In genomic region chr7:45033261-45033930, GRCh38 we compare ENCODE assay signal across 9 cellular contexts. TPM values are rescaled to one million over a fixed set of nuclear protein-coding genes. Genes with fewer than 3 reads are reported as not detected.
A peak's percentile ranks its signal among the peaks of the same experiment; 100 is the strongest.
DNase-seq lines count a peak whose midpoint lies in the region; ATAC-seq and TF ChIP-seq lines count a peak whose summit lies in the region.
"Had no signal": no experiment of that assay in that cellular context is flagged by ENCODE, and none has a peak within 500 bp of the region (broad histone marks: within the 10 kb centered on the region; RNA-seq: fewer than 3 reads in every experiment).

No MANE protein-coding gene starts in this region.

- no TSS peak for BruUV-seq in PC-9 (replicated peaks; lab: Mats Ljungman, UMichigan)

- H3K4me1 Mint-ChIP-seq in activated naive CD4-positive, alpha-beta T cell treated with anti-CD3 and anti-CD28 coated beads for 36 hours (ENCODE audit: low read depth), result peaks cover 79% of the 10 kb centered on the region
- H3K4me1 Mint-ChIP-seq in activated T-helper 17 cell treated with anti-CD3 and anti-CD28 coated beads, Interleukin-2, amount 50 U/mL, for 72 hours, result peaks cover 53% of the 10 kb centered on the region
- H3K4me1 Mint-ChIP-seq in type B pancreatic cell (ENCODE audit: unreplicated experiment), result peaks cover 18% of the 10 kb centered on the region

- no peaks in the 10 kb centered on the region for H4K20me1 ChIP-seq in PC-9 (ENCODE audit: insufficient read depth)

- H3K4me1 ChIP-seq in iPS-15b (ENCODE audit: control insufficient read depth, insufficient read depth, low read length) (peaks cover 13% of the 10 kb centered on the region), PC-9 (replicated peaks; ENCODE audit: insufficient read depth) (no peaks in the 10 kb centered on the region)

- no peak overlapping the region for H3K4me3 Mint-ChIP-seq in activated naive CD4-positive, alpha-beta T cell treated with anti-CD3 and anti-CD28 coated beads for 36 hours
- H3K4me3 Mint-ChIP-seq in activated T-helper 17 cell treated with anti-CD3 and anti-CD28 coated beads, Interleukin-2, amount 50 U/mL, for 72 hours, result peak overlapping the region; percentile 59
- no peak overlapping the region for H3K4me3 Mint-ChIP-seq in type B pancreatic cell

- H3K4me3 ChIP-seq in iPS-15b (ENCODE audit: low read depth, low read length) (no peak overlapping the region), PC-9 (no peak overlapping the region)

- H2AFZ ChIP-seq in PC-9, result no peak overlapping the region

- no peaks in the 10 kb centered on the region for H3K36me3 ChIP-seq in iPS-15b (ENCODE audit: control insufficient read depth, insufficient read depth, low read length)
- no peaks in the 10 kb centered on the region for H3K36me3 ChIP-seq in PC-9 (ENCODE audit: low read depth)

- peak overlapping the region; percentile 84 for H3K27ac Mint-ChIP-seq in activated naive CD4-positive, alpha-beta T cell treated with anti-CD3 and anti-CD28 coated beads for 36 hours
- H3K27ac Mint-ChIP-seq in activated T-helper 17 cell treated with anti-CD3 and anti-CD28 coated beads, Interleukin-2, amount 50 U/mL, for 72 hours, result peak overlapping the region; percentile 76
- peak overlapping the region; percentile 70 for H3K27ac Mint-ChIP-seq in type B pancreatic cell

- H3K4me2 ChIP-seq in PC-9, result no peak overlapping the region

- no peak for TF ChIP-seq CTCF in type B pancreatic cell (conservative IDR thresholded peaks at IDR 0.05)
- TF ChIP-seq CTCF in PC-9 (conservative IDR thresholded peaks at IDR 0.05), result no peak

- peak overlapping the region; percentile 47 for H3K9ac ChIP-seq in iPS-15b (ENCODE audit: low read depth, low read length)

- H3K27ac ChIP-seq in PC-9, result no peak overlapping the region

- ATAC-seq in activated T-helper 17 cell treated with anti-CD3 and anti-CD28 coated beads, Interleukin-2, amount 50 U/mL, for 72 hours (replicated peaks), result peak; percentile 67
- ATAC-seq in GM21360 (IDR thresholded peaks at IDR 0.05; ENCODE audit: unreplicated experiment), result no peak

- intact Hi-C loops in activated naive CD4-positive, alpha-beta T cell treated with anti-CD3 and anti-CD28 coated beads for 36 hours (cut with micrococcal nuclease), result no loop called here
- intact Hi-C loops in PC-9 (cut with micrococcal nuclease; ENCODE audit: unreplicated experiment), result no loop called here

- CTCF ChIA-PET in activated naive CD4-positive, alpha-beta T cell treated with anti-CD3 and anti-CD28 coated beads for 36 hours (lab: Charles Lee), result interaction anchor here (1.0 to 2.4 kb wide), 4 partner anchors 18 to 102 kb away, joined by 3 to 11 read pairs (median 6); no protein-coding TSS in a partner anchor
- CTCF ChIA-PET in PC-9 (lab: Charles Lee), result no interaction called here

- POLR2A ChIA-PET in PC-9 (lab: Charles Lee; ENCODE audit: unreplicated experiment), result no interaction called here

- H3K27me3 Mint-ChIP-seq in activated naive CD4-positive, alpha-beta T cell treated with anti-CD3 and anti-CD28 coated beads for 36 hours (ENCODE audit: low read depth), result no peaks in the 10 kb centered on the region
- H3K27me3 Mint-ChIP-seq in activated T-helper 17 cell treated with anti-CD3 and anti-CD28 coated beads, Interleukin-2, amount 50 U/mL, for 72 hours, result no peaks in the 10 kb centered on the region
- H3K27me3 Mint-ChIP-seq in type B pancreatic cell, result no peaks in the 10 kb centered on the region

- no peaks in the 10 kb centered on the region; the same call in 1 of the 2 replicates for H3K79me2 ChIP-seq in PC-9 (ENCODE audit: low read depth)

- H3K27me3 ChIP-seq in iPS-15b (ENCODE audit: control insufficient read depth, insufficient read depth, low read length) (no peaks in the 10 kb centered on the region), PC-9 (ENCODE audit: insufficient read depth, low read depth) (no peaks in the 10 kb centered on the region)

- H3K36me3 Mint-ChIP-seq in activated naive CD4-positive, alpha-beta T cell treated with anti-CD3 and anti-CD28 coated beads for 36 hours (ENCODE audit: low read depth), result peaks cover 18% of the 10 kb centered on the region
- H3K36me3 Mint-ChIP-seq in activated T-helper 17 cell treated with anti-CD3 and anti-CD28 coated beads, Interleukin-2, amount 50 U/mL, for 72 hours (ENCODE audit: low read depth), result peaks cover 60% of the 10 kb centered on the region
- H3K36me3 Mint-ChIP-seq in type B pancreatic cell, result no peaks in the 10 kb centered on the region

- H3K9me3 ChIP-seq in iPS-15b (ENCODE audit: control insufficient read depth, insufficient read depth, low read length) (no peaks in the 10 kb centered on the region), PC-9 (ENCODE audit: insufficient read depth, low read depth) (no peaks in the 10 kb centered on the region)

- no peaks in the 10 kb centered on the region for H3K9me2 ChIP-seq in PC-9 (ENCODE audit: insufficient read depth)

- DNase-seq in activated naive CD4-positive, alpha-beta T cell treated with anti-CD3 and anti-CD28 coated beads for 36 hours, result no peak
- DNase-seq in activated naive CD4-positive, alpha-beta T cell treated with anti-CD3 and anti-CD28 coated beads, Interleukin-2, amount 50 U/mL, for 16 hours, result no peak
- no peak for DNase-seq in type B pancreatic cell (ENCODE audit: extremely low spot score, unreplicated experiment)
- DNase-seq in DMS79 treated with DMSO at 0.1 percent for 48 hours (lab: John Stamatoyannopoulos, UW), result no peak
- no peak for DNase-seq in PC-9
- DNase-seq: hippocampal formation had no signal

- H3K9me3 Mint-ChIP-seq in activated naive CD4-positive, alpha-beta T cell treated with anti-CD3 and anti-CD28 coated beads for 36 hours, result no peaks in the 10 kb centered on the region
- H3K9me3 Mint-ChIP-seq in activated T-helper 17 cell treated with anti-CD3 and anti-CD28 coated beads, Interleukin-2, amount 50 U/mL, for 72 hours, result no peaks in the 10 kb centered on the region
- no peaks in the 10 kb centered on the region for H3K9me3 Mint-ChIP-seq in type B pancreatic cell

- no peaks in the 10 kb centered on the region for H3F3A ChIP-seq in PC-9 (ENCODE audit: insufficient read depth, low read depth)

RNA-seq across cellular contexts. Expression of gene CCM2, which starts 33.4 kb away (rescaled TPM):
- total RNA-seq in activated naive CD4-positive, alpha-beta T cell treated with anti-CD3 and anti-CD28 coated beads for 36 hours, result 10 to 100 TPM; 87.9 to 88.3 TPM
- total RNA-seq in activated T-helper 17 cell treated with anti-CD3 and anti-CD28 coated beads, Interleukin-2, amount 50 U/mL, for 72 hours, result 10 to 100 TPM; 69.8 to 79.3 TPM
- total RNA-seq in type B pancreatic cell (ENCODE audit: low replicate concordance) (29.8 and 33.8 TPM in 2 replicates), PC-9 (2021) (48.1 and 54.2 TPM in 2 replicates)

RNA-seq across cellular contexts. Expression of gene MYO1G, which starts 54.6 kb away (rescaled TPM):
- total RNA-seq in activated naive CD4-positive, alpha-beta T cell treated with anti-CD3 and anti-CD28 coated beads for 36 hours, result 100 to 1,000 TPM; 391 to 406 TPM
- total RNA-seq in activated T-helper 17 cell treated with anti-CD3 and anti-CD28 coated beads, Interleukin-2, amount 50 U/mL, for 72 hours, result 100 to 1,000 TPM; 316 to 649 TPM
- total RNA-seq in type B pancreatic cell (ENCODE audit: low replicate concordance) (0.52 and 0.53 TPM in 2 replicates), PC-9 (2021) (0.24 and 0.28 TPM in 2 replicates)

RNA-seq across cellular contexts. Expression of gene NACAD, which starts 55.4 kb away (rescaled TPM):
- total RNA-seq in activated naive CD4-positive, alpha-beta T cell treated with anti-CD3 and anti-CD28 coated beads for 36 hours, result under 1 TPM; 0.05 TPM
- 1 to 10 TPM in 1 of 2 donors, under 1 TPM in 1; 0.71 to 1.3 TPM for total RNA-seq in activated T-helper 17 cell treated with anti-CD3 and anti-CD28 coated beads, Interleukin-2, amount 50 U/mL, for 72 hours
- total RNA-seq in type B pancreatic cell (ENCODE audit: low replicate concordance) (7.3 and 12.5 TPM in 2 replicates), PC-9 (2021) (0.15 and 0.24 TPM in 2 replicates)

Comparison
In these comparisons a context has a peak if more than half of its experiments do, and no peak if none do; other contexts are left out.
1. RNA of gene MYO1G, which starts 54.6 kb away (total RNA-seq): 316 to 649 TPM in activated T-helper 17 cell treated with anti-CD3 and anti-CD28 coated beads, Interleukin-2, amount 50 U/mL, for 72 hours and 391 to 406 TPM in activated naive CD4-positive, alpha-beta T cell treated with anti-CD3 and anti-CD28 coated beads for 36 hours; 0.52 to 0.53 TPM in type B pancreatic cell and 0.24 to 0.28 TPM in PC-9; every median in the first group is over 100 times any median in the second.
2. Peak in every context shown above with its lines, with median percentiles within 50 percentile points of each other: H3K27ac Mint-ChIP-seq.